In the genomic region with DNA sequence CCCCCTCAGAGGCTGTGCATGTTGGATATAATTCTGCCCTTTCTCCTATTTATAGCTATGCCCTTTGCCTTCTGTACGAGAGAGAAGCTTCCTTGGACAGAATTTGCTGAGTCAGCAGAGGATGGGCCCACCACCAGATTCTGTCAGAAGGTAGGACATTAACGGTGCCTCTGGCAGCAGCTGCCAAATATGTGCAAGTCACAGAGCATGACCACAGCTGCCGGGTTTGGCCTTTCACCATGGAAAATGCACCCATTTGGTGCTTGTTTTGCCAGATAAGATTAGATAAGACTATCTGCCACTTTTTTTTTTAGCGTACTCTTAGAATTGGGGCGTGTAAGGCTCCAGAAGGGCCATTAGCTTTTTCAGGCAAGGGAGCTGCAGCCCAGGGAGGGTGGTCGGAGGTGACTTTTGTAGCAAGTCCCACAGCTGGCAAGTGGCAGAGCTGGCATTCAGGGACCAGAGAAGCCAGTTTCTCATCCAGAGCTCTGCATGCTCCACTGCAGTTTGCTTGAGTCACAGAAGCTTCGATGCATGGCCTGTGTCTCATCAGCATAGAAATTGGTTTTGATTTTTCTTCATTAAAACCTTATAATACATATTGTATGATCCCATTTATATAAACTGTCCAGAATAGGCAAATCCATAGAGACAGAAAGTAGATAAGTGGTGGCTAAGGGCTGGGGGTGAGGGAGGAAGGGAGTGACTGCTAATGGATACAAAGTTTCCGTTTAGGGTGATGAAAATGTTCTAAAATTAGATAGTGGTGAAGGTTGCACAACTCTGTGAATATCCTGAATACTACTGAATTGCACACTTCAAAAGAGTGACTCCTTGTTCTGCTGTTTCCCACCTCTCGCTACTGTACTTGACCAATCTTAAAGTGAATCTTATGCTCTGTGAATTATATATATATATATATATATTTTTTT, we compare ENCODE assay signal across 9 cellular contexts. TPM values are rescaled to one million over a fixed set of nuclear protein-coding genes. Genes with fewer than 3 reads are reported as not detected.
DNase-seq lines count a peak whose midpoint lies in the region; ATAC-seq, FAIRE-seq and TF ChIP-seq lines count a peak whose summit lies in the region.
"Had no signal": no experiment of that assay in that cellular context is flagged by ENCODE, and none has a peak within 500 bp of the region (broad histone marks: within the 10 kb centered on the region; RNA-seq: fewer than 3 reads in every experiment).

No MANE protein-coding gene starts in this region.

- H3K4me1 ChIP-seq in HepG2 (ENCODE audit: insufficient read depth, low read length), result peaks cover 100% of the 10 kb centered on the region

- peak overlapping the region in 2 of 3 donors; percentile 59 to 78 for H3K27ac Mint-ChIP-seq in IgD-negative memory B cell
- no peak overlapping the region for H3K27ac Mint-ChIP-seq in activated T-helper 17 cell treated with anti-CD3 and anti-CD28 coated beads, Interleukin-2, amount 50 U/mL, for 72 hours

- no peaks in the 10 kb centered on the region for H3K9me3 ChIP-seq in HepG2 (ENCODE audit: low read length)

- BruUV-seq in HepG2 (replicated peaks; lab: Mats Ljungman, UMichigan), result no TSS peak

- H3K79me2 ChIP-seq in HepG2 (ENCODE audit: insufficient read depth, low read length), result no peaks in the 10 kb centered on the region

- peaks cover 50 to 53% (median 51%) of the 10 kb centered on the region in 3 donors for H3K4me1 Mint-ChIP-seq in IgD-negative memory B cell
- no peaks in the 10 kb centered on the region for H3K4me1 Mint-ChIP-seq in activated T-helper 17 cell treated with anti-CD3 and anti-CD28 coated beads, Interleukin-2, amount 50 U/mL, for 72 hours

- intact Hi-C loops in HepG2 (cut with micrococcal nuclease; ENCODE audit: unreplicated experiment), result no loop called here

- peak overlapping the region; percentile 25; the same call in 1 of the 2 replicates for H3K4me2 ChIP-seq in HepG2 (ENCODE audit: low read depth, low read length)

- TF ChIP-seq POLR2A in HepG2 (IDR thresholded peaks at IDR 0.05; ENCODE audit: insufficient read depth in 1 of 2, low read depth in 2 of 2, low read length in 2 of 2), result no peak

- H3K4me3 Mint-ChIP-seq in IgD-negative memory B cell, result peak overlapping the region in 2 of 4 donors; percentile 56 to 76
- no peak overlapping the region for H3K4me3 Mint-ChIP-seq in activated T-helper 17 cell treated with anti-CD3 and anti-CD28 coated beads, Interleukin-2, amount 50 U/mL, for 72 hours

- no peaks in the 10 kb centered on the region for H3K9me3 Mint-ChIP-seq in IgD-negative memory B cell
- no peaks in the 10 kb centered on the region for H3K9me3 Mint-ChIP-seq in activated T-helper 17 cell treated with anti-CD3 and anti-CD28 coated beads, Interleukin-2, amount 50 U/mL, for 72 hours

- H3K4me3 ChIP-seq in HepG2 (replicated peaks in 1 of 3; ENCODE audit: insufficient read depth in 1 of 3, low read depth in 2 of 3, low read length in 3 of 3), result 0 out of 6 replicates have a peak overlapping the region, but pooled peaks of 1 of the 3 experiments have one; percentile 5

- peak in 1 of 2 experiments; percentile 24; a peak in 1 of 4 replicates for TF ChIP-seq EP300 in HepG2 (IDR thresholded peaks at IDR 0.05; ENCODE audit: low read depth in 2 of 2, low read length in 2 of 2)
- no peak for TF ChIP-seq EP300 in HepG2 (CRISPR knock-in tag; IDR thresholded peaks at IDR 0.05; ENCODE audit: borderline replicate concordance)

- no peaks in the 10 kb centered on the region for H3K36me3 ChIP-seq in HepG2 (replicated peaks in 1 of 2; ENCODE audit: control insufficient read depth in 1 of 2, insufficient read depth in 2 of 2, low read length in 2 of 2)

- CTCF ChIA-PET in HepG2 (lab: Yijun Ruan, JAX; ENCODE audit: low intra/inter-chr PET ratio, low total read pairs), result no interaction called here

- in situ Hi-C loops in HepG2 (cut with HindIII; ENCODE audit: extremely low pct_ligation_motif_present, low pct_unique_long_range_greater_than_20kb), result loop anchor here (10.0 kb wide), 1 partner anchor 186 kb away; no protein-coding TSS in a partner anchor

- H3K27me3 ChIP-seq in HepG2 (ENCODE audit: control insufficient read depth in 1 of 2, insufficient read depth in 2 of 2, low read length in 2 of 2), result no peaks in the 10 kb centered on the region

- peaks cover 3% of the 10 kb centered on the region for H3K36me3 Mint-ChIP-seq in IgD-negative memory B cell
- H3K36me3 Mint-ChIP-seq in activated T-helper 17 cell treated with anti-CD3 and anti-CD28 coated beads, Interleukin-2, amount 50 U/mL, for 72 hours (ENCODE audit: low read depth), result no peaks in the 10 kb centered on the region

- DNase-seq in AG08396 (ENCODE audit: low spot score) (peak; percentile 24), HepG2 (ENCODE audit: low spot score) (peak; percentile 51), HTR-8/SVneo (ENCODE audit: insufficient read length, low spot score) (no peak), NCI-H2196 (lab: John Stamatoyannopoulos, UW; ENCODE audit: unreplicated experiment) (no peak)
- no peak for DNase-seq in activated T-cell treated with anti-CD3 and anti-CD28 coated beads, Interleukin-2, amount 50 U/mL, for 1 hour
- DNase-seq: activated T-cell treated with anti-CD3 and anti-CD28 coated beads for 4 hours had no signal

- peak; percentile 28 for ATAC-seq in activated T-helper 17 cell treated with anti-CD3 and anti-CD28 coated beads, Interleukin-2, amount 50 U/mL, for 72 hours (replicated peaks)
- ATAC-seq in HepG2 (no peak), GM18870 (IDR thresholded peaks at IDR 0.05; ENCODE audit: unreplicated experiment) (no peak)

- no peak for TF ChIP-seq CTCF in HepG2 (CRISPR knock-in tag; IDR thresholded peaks at IDR 0.05)

- H3K27ac ChIP-seq in HepG2 (ENCODE audit: extremely low read length, insufficient read depth, low read length), result peak overlapping the region; percentile 55

- POLR2A ChIA-PET in HepG2 (lab: Yijun Ruan, JAX), result interaction anchor here (0.6 to 1.6 kb wide), 3 partner anchors 10 to 40 kb away, joined by 3 to 4 read pairs (median 4); no protein-coding TSS in a partner anchor

- FAIRE-seq in HepG2 (lab: Jason Lieb, UNC) (no peak), HTR-8/SVneo (lab: Jason Lieb, UNC) (no peak)

- TF ChIP-seq RAD21 in HepG2 (CRISPR knock-in tag; IDR thresholded peaks at IDR 0.05), result no peak

- peaks cover 6% of the 10 kb centered on the region for H3K27me3 Mint-ChIP-seq in IgD-negative memory B cell
- peaks cover 4% of the 10 kb centered on the region for H3K27me3 Mint-ChIP-seq in activated T-helper 17 cell treated with anti-CD3 and anti-CD28 coated beads, Interleukin-2, amount 50 U/mL, for 72 hours

- 50% methylated on average over 9 of the region's 9 CpGs for WGBS in HepG2 (ENCODE audit: low lambda C conversion rate)

- H4K20me1 ChIP-seq in HepG2 (ENCODE audit: insufficient read depth, low read length), result no peaks in the 10 kb centered on the region

- H2AFZ ChIP-seq in HepG2 (ENCODE audit: low read length), result no peak overlapping the region

- H3K9ac ChIP-seq in HepG2 (ENCODE audit: insufficient read depth, low read depth, low read length), result no peak overlapping the region; the same call in 1 of the 2 replicates

RNA-seq across cellular contexts. Expression of a gene that starts 15.8 kb away (rescaled TPM):
- polyA plus RNA-seq in IgD-negative memory B cell (not detected), HepG2 (2011; rRNA removed) (0.38 and 0.59 TPM in 2 replicates)
- 1 to 10 TPM in 1 of 2 donors, not detected in 1; 1.5 TPM for total RNA-seq in activated T-helper 17 cell treated with anti-CD3 and anti-CD28 coated beads, Interleukin-2, amount 50 U/mL, for 72 hours
- total RNA-seq in HepG2 (2016; rRNA removed; fragmentation: Illumina TruSeq; extraction: Trizol), result 0.60 and 1.2 TPM in 2 replicates
- total RNA-seq in HepG2 (2016; cell fraction: cytosol; rRNA removed; fragmentation: Illumina TruSeq; extraction: Trizol; ENCODE audit: low read depth), result 0.53 and 0.61 TPM in 2 replicates
- 0.43 and 0.89 TPM in 2 replicates for total RNA-seq in HepG2 (2016; cell fraction: insoluble cytoplasmic fraction; rRNA removed; fragmentation: Illumina TruSeq; extraction: Trizol)
- 0.90 and 0.96 TPM in 2 replicates for total RNA-seq in HepG2 (2016; cell fraction: membrane; rRNA removed; fragmentation: Illumina TruSeq; extraction: Trizol)
- total RNA-seq in HepG2 (2016; cell fraction: nucleus; rRNA removed; fragmentation: Illumina TruSeq; extraction: Trizol), result 1.0 and 1.1 TPM in 2 replicates
- polyA plus RNA-seq in HepG2 (2011; cell fraction: cytosol; rRNA removed), result 0.24 and 0.28 TPM in 2 replicates
- 0.84 and 1.1 TPM in 2 replicates for polyA plus RNA-seq in HepG2 (2011; cell fraction: nucleus; rRNA removed)
- polyA plus RNA-seq in HepG2 (2012), result 0.49 and 1.2 TPM in 2 replicates
- 0.42 and 0.53 TPM in 2 replicates for polyA plus RNA-seq in HepG2 (2016; cell fraction: cytosol; fragmentation: Illumina TruSeq; extraction: Trizol; ENCODE audit: low read depth)
- polyA plus RNA-seq in HepG2 (2016; cell fraction: insoluble cytoplasmic fraction; fragmentation: Illumina TruSeq; extraction: Trizol; ENCODE audit: low read depth), result 0.80 and 0.84 TPM in 2 replicates
- 0.63 and 0.65 TPM in 2 replicates for polyA plus RNA-seq in HepG2 (2016; cell fraction: membrane; fragmentation: Illumina TruSeq; extraction: Trizol; ENCODE audit: low read depth)
- 1.5 and 1.6 TPM in 2 replicates for polyA plus RNA-seq in HepG2 (2016; cell fraction: nucleus; fragmentation: Illumina TruSeq; extraction: Trizol; ENCODE audit: insufficient read depth, low read depth)
- 0.05 and 0.22 TPM in 2 replicates for polyA minus RNA-seq in HepG2 (2011; rRNA and poly(A)+ RNA removed; ENCODE audit: low replicate concordance)
- polyA minus RNA-seq in HepG2 (2011; cell fraction: cytosol; rRNA and poly(A)+ RNA removed), result not detected in 2 replicates
- polyA minus RNA-seq in HepG2 (2011; cell fraction: nucleus; rRNA and poly(A)+ RNA removed), result 0.77 and 0.99 TPM in 2 replicates

RNA-seq across cellular contexts. Expression of a gene that starts 44.0 kb away (rescaled TPM):
- polyA plus RNA-seq in IgD-negative memory B cell (323 TPM), HepG2 (2011; rRNA removed) (245 and 282 TPM in 2 replicates)
- total RNA-seq in activated T-helper 17 cell treated with anti-CD3 and anti-CD28 coated beads, Interleukin-2, amount 50 U/mL, for 72 hours, result 100 to 1,000 TPM in 1 of 2 donors, 10 to 100 TPM in 1; 90.4 to 158 TPM
- total RNA-seq in HepG2 (2016; rRNA removed; fragmentation: Illumina TruSeq; extraction: Trizol), result 125 and 128 TPM in 2 replicates
- 57.0 and 62.1 TPM in 2 replicates for total RNA-seq in HepG2 (2016; cell fraction: cytosol; rRNA removed; fragmentation: Illumina TruSeq; extraction: Trizol; ENCODE audit: low read depth)
- 114 and 129 TPM in 2 replicates for total RNA-seq in HepG2 (2016; cell fraction: insoluble cytoplasmic fraction; rRNA removed; fragmentation: Illumina TruSeq; extraction: Trizol)
- total RNA-seq in HepG2 (2016; cell fraction: membrane; rRNA removed; fragmentation: Illumina TruSeq; extraction: Trizol), result 156 and 159 TPM in 2 replicates
- 69.6 and 73.3 TPM in 2 replicates for total RNA-seq in HepG2 (2016; cell fraction: nucleus; rRNA removed; fragmentation: Illumina TruSeq; extraction: Trizol)
- polyA plus RNA-seq in HepG2 (2011; cell fraction: cytosol; rRNA removed), result 177 and 210 TPM in 2 replicates
- 217 and 220 TPM in 2 replicates for polyA plus RNA-seq in HepG2 (2011; cell fraction: nucleus; rRNA removed)
- 123 and 145 TPM in 2 replicates for polyA plus RNA-seq in HepG2 (2012)
- polyA plus RNA-seq in HepG2 (2016; cell fraction: cytosol; fragmentation: Illumina TruSeq; extraction: Trizol; ENCODE audit: low read depth), result 33.4 and 34.1 TPM in 2 replicates
- 101 and 109 TPM in 2 replicates for polyA plus RNA-seq in HepG2 (2016; cell fraction: insoluble cytoplasmic fraction; fragmentation: Illumina TruSeq; extraction: Trizol; ENCODE audit: low read depth)
- 91.3 and 96.0 TPM in 2 replicates for polyA plus RNA-seq in HepG2 (2016; cell fraction: membrane; fragmentation: Illumina TruSeq; extraction: Trizol; ENCODE audit: low read depth)
- 119 and 131 TPM in 2 replicates for polyA plus RNA-seq in HepG2 (2016; cell fraction: nucleus; fragmentation: Illumina TruSeq; extraction: Trizol; ENCODE audit: insufficient read depth, low read depth)
- polyA minus RNA-seq in HepG2 (2011; rRNA and poly(A)+ RNA removed; ENCODE audit: low replicate concordance), result 194 and 636 TPM in 2 replicates
- 178 and 203 TPM in 2 replicates for polyA minus RNA-seq in HepG2 (2011; cell fraction: cytosol; rRNA and poly(A)+ RNA removed)
- polyA minus RNA-seq in HepG2 (2011; cell fraction: nucleus; rRNA and poly(A)+ RNA removed), result 53.7 and 80.4 TPM in 2 replicates

RNA-seq across cellular contexts. Expression of a gene that starts 44.8 kb away (rescaled TPM):
- polyA plus RNA-seq in IgD-negative memory B cell, result 141 TPM
- total RNA-seq in activated T-helper 17 cell treated with anti-CD3 and anti-CD28 coated beads, Interleukin-2, amount 50 U/mL, for 72 hours, result 100 to 1,000 TPM in 1 of 2 donors, 10 to 100 TPM in 1; 81.1 to 128 TPM
- 209 and 287 TPM in 2 replicates for total RNA-seq in HepG2 (2016; rRNA removed; fragmentation: Illumina TruSeq; extraction: Trizol)
- total RNA-seq in HepG2 (2016; cell fraction: cytosol; rRNA removed; fragmentation: Illumina TruSeq; extraction: Trizol; ENCODE audit: low read depth), result 29.0 and 31.7 TPM in 2 replicates
- 214 and 298 TPM in 2 replicates for total RNA-seq in HepG2 (2016; cell fraction: insoluble cytoplasmic fraction; rRNA removed; fragmentation: Illumina TruSeq; extraction: Trizol)
- total RNA-seq in HepG2 (2016; cell fraction: membrane; rRNA removed; fragmentation: Illumina TruSeq; extraction: Trizol), result 35.4 and 36.1 TPM in 2 replicates
- 83.7 and 87.5 TPM in 2 replicates for total RNA-seq in HepG2 (2016; cell fraction: nucleus; rRNA removed; fragmentation: Illumina TruSeq; extraction: Trizol)
- polyA plus RNA-seq in HepG2 (2011; rRNA removed), result 107 and 110 TPM in 2 replicates
- polyA plus RNA-seq in HepG2 (2011; cell fraction: cytosol; rRNA removed), result 278 and 291 TPM in 2 replicates
- polyA plus RNA-seq in HepG2 (2011; cell fraction: nucleus; rRNA removed), result 55.5 and 61.4 TPM in 2 replicates
- 178 and 251 TPM in 2 replicates for polyA plus RNA-seq in HepG2 (2012)
- polyA plus RNA-seq in HepG2 (2016; cell fraction: cytosol; fragmentation: Illumina TruSeq; extraction: Trizol; ENCODE audit: low read depth), result 35.3 and 40.6 TPM in 2 replicates
- polyA plus RNA-seq in HepG2 (2016; cell fraction: insoluble cytoplasmic fraction; fragmentation: Illumina TruSeq; extraction: Trizol; ENCODE audit: low read depth), result 420 and 438 TPM in 2 replicates
- 35.8 and 37.4 TPM in 2 replicates for polyA plus RNA-seq in HepG2 (2016; cell fraction: membrane; fragmentation: Illumina TruSeq; extraction: Trizol; ENCODE audit: low read depth)
- polyA plus RNA-seq in HepG2 (2016; cell fraction: nucleus; fragmentation: Illumina TruSeq; extraction: Trizol; ENCODE audit: insufficient read depth, low read depth), result 132 and 146 TPM in 2 replicates
- 134 and 369 TPM in 2 replicates for polyA minus RNA-seq in HepG2 (2011; rRNA and poly(A)+ RNA removed; ENCODE audit: low replicate concordance)
- polyA minus RNA-seq in HepG2 (2011; cell fraction: cytosol; rRNA and poly(A)+ RNA removed), result 72.3 and 74.0 TPM in 2 replicates
- 83.2 and 93.4 TPM in 2 replicates for polyA minus RNA-seq in HepG2 (2011; cell fraction: nucleus; rRNA and poly(A)+ RNA removed)

Comparison
In these comparisons a context has a peak if more than half of its experiments do, and no peak if none do; other contexts are left out.
1. DNase-seq: peak in AG08396 (single experiment) and HepG2 (single experiment); none in HTR-8/SVneo (single experiment), NCI-H2196 (single experiment) and activated T-cell treated with anti-CD3 and anti-CD28 coated beads, Interleukin-2, amount 50 U/mL, for 1 hour (single experiment).